15 cellular contexts compared by ENCODE assay signal in the genomic region with DNA sequence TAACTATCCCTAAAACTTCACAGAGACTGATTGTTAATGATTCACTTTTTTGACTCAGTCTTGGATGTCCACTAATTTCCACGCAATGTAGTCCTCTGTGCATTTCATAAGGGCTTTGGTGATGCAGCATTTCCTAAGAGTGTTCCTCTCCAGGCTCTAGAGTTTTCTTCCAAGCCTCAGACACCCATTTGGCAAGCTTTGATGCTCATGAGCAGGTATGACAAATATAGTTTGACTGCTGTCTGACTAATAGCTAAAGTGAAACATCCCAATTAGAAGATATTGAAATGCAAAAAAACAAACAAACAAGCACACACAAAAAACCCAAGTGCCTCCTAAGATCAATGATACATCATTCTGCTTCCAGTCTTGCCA. TPM values are rescaled to one million over a fixed set of nuclear protein-coding genes. Genes with fewer than 3 reads are reported as not detected.
A peak's percentile ranks its signal among the peaks of the same experiment; 100 is the strongest.
DNase-seq lines count a peak whose midpoint lies in the region; ATAC-seq and TF ChIP-seq lines count a peak whose summit lies in the region.
"Had no signal": no experiment of that assay in that cellular context is flagged by ENCODE, and none has a peak within 500 bp of the region (broad histone marks: within the 10 kb centered on the region; RNA-seq: fewer than 3 reads in every experiment).

No MANE protein-coding gene starts in this region.

- ATAC-seq in GM18517 (IDR thresholded peaks at IDR 0.05; ENCODE audit: unreplicated experiment) (no peak), HG03196 (IDR thresholded peaks at IDR 0.05; ENCODE audit: unreplicated experiment) (no peak), SK-N-SH treated with all-trans-retinoic acid at 6 μM for 48 hours (no peak)
- ATAC-seq: left lobe of liver had no signal

- no peaks in the 10 kb centered on the region for H3K27me3 ChIP-seq in BLaER1
- H3K27me3 ChIP-seq in GM23248 (replicated peaks; ENCODE audit: insufficient read depth), result no peaks in the 10 kb centered on the region

- H3K27ac ChIP-seq in BLaER1, result no peak overlapping the region
- H3K27ac ChIP-seq in GM23248, result peak overlapping the region; percentile 84

- peak overlapping the region; percentile 80 for H3K4me3 Mint-ChIP-seq in mesothelial cell of epicardium

- H3F3A ChIP-seq in GM23248 (ENCODE audit: insufficient read depth), result peaks cover 36% of the 10 kb centered on the region

- no peak overlapping the region for H3K9ac ChIP-seq in BLaER1
- peak overlapping the region; percentile 86; the same call in 1 of the 2 replicates for H3K9ac ChIP-seq in GM23248

- peaks cover 12% of the 10 kb centered on the region for H3K4me1 Mint-ChIP-seq in mesothelial cell of epicardium

- no peaks in the 10 kb centered on the region for H3K9me2 ChIP-seq in GM23248 (ENCODE audit: insufficient read depth)

- peaks cover 39% of the 10 kb centered on the region for H3K4me1 ChIP-seq in BLaER1
- peaks cover 33% of the 10 kb centered on the region for H3K4me1 ChIP-seq in GM23248 (ENCODE audit: insufficient read depth)

- peaks cover 8% of the 10 kb centered on the region; the same call in 1 of the 2 replicates for H4K20me1 ChIP-seq in BLaER1
- H4K20me1 ChIP-seq in GM23248 (ENCODE audit: insufficient read depth), result no peaks in the 10 kb centered on the region

- H3K36me3 Mint-ChIP-seq in mesothelial cell of epicardium, result no peaks in the 10 kb centered on the region

- peaks cover 22% of the 10 kb centered on the region for H3K36me3 ChIP-seq in BLaER1
- H3K36me3 ChIP-seq in GM23248 (ENCODE audit: low read depth), result no peaks in the 10 kb centered on the region
- H3K36me3 ChIP-seq: thoracic aorta had no signal

- DNase-seq in GM23248 (peak; percentile 95), amniotic epithelial cell (ENCODE audit: low read depth) (peak; percentile 82), mesothelial cell of epicardium (ENCODE audit: low spot score in 2 of 2, unreplicated experiment in 2 of 2) (no peak)
- no peak for DNase-seq in activated CD4-positive, CD25-positive, alpha-beta regulatory T cell (lab: John Stamatoyannopoulos, UW)
- DNase-seq: activated T-cell treated with anti-CD3 and anti-CD28 coated beads, Interleukin-2, amount 50 U/mL, for 1 hour; effector memory CD4-positive, alpha-beta T cell; head of caudate nucleus; NCI-H2029 treated with DMSO at 0.1 percent for 48 hours had no signal

- no peak for TF ChIP-seq CTCF in mesothelial cell of epicardium (IDR thresholded peaks at IDR 0.05; ENCODE audit: unreplicated experiment)

- H3K27me3 Mint-ChIP-seq in mesothelial cell of epicardium (ENCODE audit: low read depth), result peaks cover 6% of the 10 kb centered on the region

- peaks cover 4% of the 10 kb centered on the region for H3K9me3 Mint-ChIP-seq in mesothelial cell of epicardium

- peak overlapping the region; percentile 86; the same call in 1 of the 2 replicates for H3K4me2 ChIP-seq in BLaER1
- no peak overlapping the region for H3K4me2 ChIP-seq in GM23248 (ENCODE audit: unreplicated experiment)

- 7 to 10% methylated on average over 1 of the region's 1 CpG for WGBS in GM23248 (ENCODE audit: low coverage in 1 of 2, low lambda C conversion rate in 2 of 2, missing lambda C conversion rate in 2 of 2), 2 experiments

- H3K4me3 ChIP-seq in BLaER1 (no peak overlapping the region), GM23248 (no peak overlapping the region)

- H2AFZ ChIP-seq in GM23248, result no peak overlapping the region

- no peak overlapping the region for H3K27ac Mint-ChIP-seq in mesothelial cell of epicardium

- H3K79me2 ChIP-seq in GM23248 (ENCODE audit: insufficient read depth), result peaks cover 31% of the 10 kb centered on the region

- in situ Hi-C loops in GM23248 (cut with MboI), result no loop called here

- H3K9me3 ChIP-seq in BLaER1, result peaks cover 34% of the 10 kb centered on the region
- no peaks in the 10 kb centered on the region for H3K9me3 ChIP-seq in GM23248 (ENCODE audit: low read depth)
- H3K9me3 ChIP-seq: thoracic aorta had no signal

TF ChIP-seq in SK-N-SH treated with all-trans-retinoic acid at 6 μM for 48 hours, 23 proteins besides CTCF, POLR2A, EP300 and RAD21:
- TF ChIP-seq ARNTL (CRISPR knock-in tag; IDR thresholded peaks at IDR 0.05; ENCODE audit: borderline replicate concordance, low read depth) (no peak), BACH2 (CRISPR knock-in tag; IDR thresholded peaks at IDR 0.05; ENCODE audit: borderline replicate concordance) (no peak)

RNA-seq across cellular contexts. Expression of a gene that starts 1.5 kb away (rescaled TPM):
- 5.0 and 17.3 TPM in 2 replicates for total RNA-seq in GM23248 (2014; rRNA removed; shearing (Covaris generic))
- 7.8 and 9.8 TPM in 2 replicates for polyA plus RNA-seq in GM23248 (2016; fragmentation: Nextera tagmentation; extraction: Ambion mirVana)
- total RNA-seq in mesothelial cell of epicardium, result 5.2 to 6.9 TPM (median 6.4 TPM) in 3 replicates

RNA-seq across cellular contexts. Expression of a gene that starts 20.1 kb away (rescaled TPM):
- total RNA-seq in GM23248 (2014; rRNA removed; shearing (Covaris generic)), result 7.8 and 8.1 TPM in 2 replicates
- 9.2 and 9.4 TPM in 2 replicates for polyA plus RNA-seq in GM23248 (2016; fragmentation: Nextera tagmentation; extraction: Ambion mirVana)
- 2.2 to 2.6 TPM (median 2.5 TPM) in 3 replicates for total RNA-seq in mesothelial cell of epicardium

RNA-seq across cellular contexts. Expression of a gene that starts 21.1 kb away (rescaled TPM):
- 29.8 and 68.3 TPM in 2 replicates for total RNA-seq in GM23248 (2014; rRNA removed; shearing (Covaris generic))
- polyA plus RNA-seq in GM23248 (2016; fragmentation: Nextera tagmentation; extraction: Ambion mirVana), result 286 and 301 TPM in 2 replicates
- 137 to 148 TPM (median 145 TPM) in 3 replicates for total RNA-seq in mesothelial cell of epicardium

RNA-seq across cellular contexts. Expression of a gene that starts 21.9 kb away (rescaled TPM):
- 26.3 and 46.8 TPM in 2 replicates for total RNA-seq in GM23248 (2014; rRNA removed; shearing (Covaris generic))
- polyA plus RNA-seq in GM23248 (2016; fragmentation: Nextera tagmentation; extraction: Ambion mirVana), result 15.5 and 17.6 TPM in 2 replicates
- 56.3 to 62.6 TPM (median 57.1 TPM) in 3 replicates for total RNA-seq in mesothelial cell of epicardium

RNA-seq across cellular contexts. Expression of a gene that starts 27.2 kb away (rescaled TPM):
- total RNA-seq in GM23248 (2014; rRNA removed; shearing (Covaris generic)), result not detected in 2 replicates
- 0.28 and 0.32 TPM in 2 replicates for polyA plus RNA-seq in GM23248 (2016; fragmentation: Nextera tagmentation; extraction: Ambion mirVana)
- total RNA-seq in mesothelial cell of epicardium, result not detected in 3 replicates
- total RNA-seq: smooth muscle cell had no signal
- polyA plus RNA-seq: smooth muscle cell had no signal

Comparison
In these comparisons a context has a peak if more than half of its experiments do, and no peak if none do; other contexts are left out.
1. DNase-seq: peak in GM23248 (single experiment) and amniotic epithelial cell (single experiment); none in mesothelial cell of epicardium (0 of 2) and activated CD4-positive, CD25-positive, alpha-beta regulatory T cell (0 of 4).